Comparison of ENCODE assay signal across 1 cellular context in the genomic region with DNA sequence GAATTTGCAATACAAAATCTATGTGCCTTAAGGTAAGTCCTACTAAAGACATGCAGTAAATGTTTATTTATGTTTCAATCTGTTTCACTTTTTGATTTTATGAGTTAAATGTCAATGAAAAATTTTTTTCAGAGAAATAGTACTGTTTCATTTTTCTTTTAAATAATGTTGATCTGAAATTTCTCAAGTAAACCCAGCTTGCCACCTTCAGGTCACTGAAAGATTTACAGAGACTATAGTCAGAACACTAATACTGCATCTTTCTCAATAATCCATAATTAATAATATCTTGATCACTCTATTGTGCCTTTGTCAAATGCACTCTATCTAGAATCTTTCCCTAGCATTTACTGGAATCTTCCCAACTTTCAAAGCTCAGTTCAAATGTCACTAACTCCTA.
TF ChIP-seq lines count a peak whose summit lies in the region.

No MANE protein-coding gene starts in this region.

TF ChIP-seq in liver, 16 proteins besides CTCF, POLR2A, EP300 and RAD21 (continued from another document):
- TF ChIP-seq SP1 (IDR thresholded peaks at IDR 0.05) (no peak), FOXA2 (IDR thresholded peaks at IDR 0.05) (no peak), JUND (IDR thresholded peaks at IDR 0.05) (no peak)
- TF ChIP-seq, protein P1, sequence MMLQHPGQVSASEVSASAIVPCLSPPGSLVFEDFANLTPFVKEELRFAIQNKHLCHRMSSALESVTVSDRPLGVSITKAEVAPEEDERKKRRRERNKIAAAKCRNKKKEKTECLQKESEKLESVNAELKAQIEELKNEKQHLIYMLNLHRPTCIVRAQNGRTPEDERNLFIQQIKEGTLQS (IDR thresholded peaks at IDR 0.05), result no peak
